Comparison of ENCODE assay signal across 23 cellular contexts in genomic region chr13:109881961-109882558, GRCh38.
"Had no signal": no experiment of that assay in that cellular context is flagged by ENCODE, and none has a peak within 500 bp of the region (broad histone marks: within the 10 kb centered on the region; RNA-seq: fewer than 3 reads in every experiment).

No MANE protein-coding gene starts in this region.

- FAIRE-seq: HepG2, RCC 7860 had no signal

- DNase-seq: IMR-90, Karpas-422, KG1, NCI-H1092, NCI-H1105 treated with DMSO at 0.1 percent for 48 hours, NCI-H1417 treated with DMSO at 0.1 percent for 48 hours, NCI-H146, NCI-H1694 treated with DMSO at 0.1 percent for 48 hours, NCI-H1930, NCI-H2081, NCI-H2107, NCI-H2227 treated with DMSO at 0.1 percent for 48 hours, NCI-H524, NCI-H526 treated with DMSO at 0.1 percent for 48 hours, NCI-H748 treated with DMSO at 0.1 percent for 48 hours, Right ventricle myocardium superior, RPMI8226, SIG-M5 had no signal

- H3K9me3 ChIP-seq: MG63, SJSA1 had no signal

- H3K27ac ChIP-seq: SJSA1, SK-N-MC had no signal

- H3K36me3 ChIP-seq: MG63, SJSA1 had no signal

- H3K4me3 ChIP-seq: MG63, SJSA1, SK-N-MC had no signal

- H3K4me1 ChIP-seq: SJSA1 had no signal

- H3K27me3 ChIP-seq: MG63 had no signal
